In genomic region chr17:13416748-13417363, GRCh38 we compare ENCODE assay signal across 1 cellular context.
TF ChIP-seq lines count a peak whose summit lies in the region.

No MANE protein-coding gene starts in this region.

TF ChIP-seq in IMR-90, 13 proteins besides CTCF, POLR2A, EP300 and RAD21:
- TF ChIP-seq ELK1 (IDR thresholded peaks at IDR 0.05; ENCODE audit: borderline replicate concordance, low read depth, low read length) (no peak), RFX5 (IDR thresholded peaks at IDR 0.05; ENCODE audit: low read depth, low read length) (no peak), CHD1 (IDR thresholded peaks at IDR 0.05; ENCODE audit: low read depth, low read length) (no peak), NFE2L2 (IDR thresholded peaks at IDR 0.05; ENCODE audit: low read depth, low read length) (no peak), MAFK (IDR thresholded peaks at IDR 0.05; ENCODE audit: low read depth, low read length) (no peak), MXI1 (IDR thresholded peaks at IDR 0.05; ENCODE audit: borderline replicate concordance, low read depth, low read length) (no peak), MAZ (IDR thresholded peaks at IDR 0.05; ENCODE audit: borderline replicate concordance, low read depth, low read length) (no peak), CEBPB (IDR thresholded peaks at IDR 0.05; ENCODE audit: low read depth, low read length) (no peak), SMC3 (IDR thresholded peaks at IDR 0.05; ENCODE audit: low read depth, low read length) (no peak), BHLHE40 (IDR thresholded peaks at IDR 0.05; ENCODE audit: low read depth, low read length) (no peak), USF2 (IDR thresholded peaks at IDR 0.05; ENCODE audit: low read depth, low read length) (no peak), FOS (IDR thresholded peaks at IDR 0.05; ENCODE audit: low read depth, low read length) (no peak), RCOR1 (IDR thresholded peaks at IDR 0.05; ENCODE audit: insufficient replicate concordance, low read length) (no peak)
